9 cellular contexts compared by ENCODE assay signal in genomic region chr7:7498881-7499280, GRCh38. TPM values are rescaled to one million over a fixed set of nuclear protein-coding genes. Genes with fewer than 3 reads are reported as not detected.
"Had no signal": no experiment of that assay in that cellular context is flagged by ENCODE, and none has a peak within 500 bp of the region (broad histone marks: within the 10 kb centered on the region; RNA-seq: fewer than 3 reads in every experiment).

No MANE protein-coding gene starts in this region.

- H3K9me3 ChIP-seq: body of pancreas, pancreas, thyroid gland had no signal

- H3K36me3 ChIP-seq: pancreas, thyroid gland had no signal

- H3K4me3 ChIP-seq: body of pancreas, pancreas, smooth muscle cell, thyroid gland had no signal

- H3K4me1 ChIP-seq: body of pancreas, pancreas, thyroid gland had no signal

- DNase-seq: activated T-cell treated with anti-CD3 and anti-CD28 coated beads, Interleukin-2, amount 50 U/mL, for 1 hour; body of pancreas; cortex of kidney; erythroblast; mesendoderm; pancreas; right cardiac atrium; thyroid gland had no signal

- H3K27me3 ChIP-seq: body of pancreas, pancreas, thyroid gland had no signal

- ATAC-seq: body of pancreas, pancreas, right cardiac atrium had no signal

- H3K27ac ChIP-seq: body of pancreas, pancreas, thyroid gland had no signal

- H3K4me2 ChIP-seq: smooth muscle cell had no signal

RNA-seq across cellular contexts. Expression of gene COL28A1, which starts 36.8 kb away (rescaled TPM):
- polyA plus RNA-seq: smooth muscle cell had no signal
